Comparison of ENCODE assay signal across 18 cellular contexts in the genomic region with DNA sequence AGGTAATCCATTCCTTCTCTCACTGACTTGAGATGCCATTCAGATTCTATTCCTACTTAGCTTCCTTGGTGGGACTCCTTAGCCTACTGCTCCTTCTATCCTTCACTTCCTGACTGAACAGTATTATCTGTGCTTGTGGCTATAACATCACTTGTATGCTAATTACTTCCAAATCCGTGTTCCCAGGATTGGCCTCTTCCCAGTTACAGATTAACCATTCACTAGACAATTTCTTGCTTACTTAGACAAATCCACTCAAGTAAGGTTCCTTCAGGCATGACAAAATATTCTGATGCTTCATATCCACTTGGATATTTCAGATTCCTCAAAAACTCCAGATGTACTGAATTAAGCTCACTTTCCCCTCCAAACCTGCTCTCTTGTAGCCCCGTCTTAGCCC. TPM values are rescaled to one million over a fixed set of nuclear protein-coding genes. Genes with fewer than 3 reads are reported as not detected.
"Had no signal": no experiment of that assay in that cellular context is flagged by ENCODE, and none has a peak within 500 bp of the region (broad histone marks: within the 10 kb centered on the region; RNA-seq: fewer than 3 reads in every experiment).

No MANE protein-coding gene starts in this region.

- H3K36me3 Mint-ChIP-seq: activated naive CD8-positive, alpha-beta T cell treated with anti-CD3 and anti-CD28 coated beads, Interleukin-2, amount 10 ng/mL, durations not matched to agents 7 days and 5 days; naive thymus-derived CD8-positive, alpha-beta T cell had no signal

- H3K4me3 ChIP-seq: body of pancreas, coronary artery had no signal

- H3K27ac ChIP-seq: body of pancreas, coronary artery, neutrophil had no signal

- H3K36me3 ChIP-seq: neutrophil had no signal

- H3K9me3 Mint-ChIP-seq: activated CD4-positive, alpha-beta memory T cell treated with anti-CD3 and anti-CD28 coated beads, Interleukin-2, amount 10 ng/mL, durations not matched to agents 7 days and 5 days; activated naive CD8-positive, alpha-beta T cell treated with anti-CD3 and anti-CD28 coated beads, Interleukin-2, amount 10 ng/mL, durations not matched to agents 7 days and 5 days; activated T-helper 2 cell treated with anti-CD3 and anti-CD28 coated beads, Interferon-gamma antibody, Interleukin-2, Interleukin-4, amounts not matched to agents 10 μg/mL and 5 μg/mL and 100 μg/mL, durations not matched to agents 14 hours and 24 hours and 36 hours; central memory CD8-positive, alpha-beta T cell; naive thymus-derived CD8-positive, alpha-beta T cell had no signal

- H3K4me3 Mint-ChIP-seq: activated CD4-positive, alpha-beta memory T cell treated with anti-CD3 and anti-CD28 coated beads, Interleukin-2, amount 10 ng/mL, durations not matched to agents 7 days and 5 days; activated naive CD8-positive, alpha-beta T cell treated with anti-CD3 and anti-CD28 coated beads, Interleukin-2, amount 10 ng/mL, durations not matched to agents 7 days and 5 days; central memory CD8-positive, alpha-beta T cell; naive thymus-derived CD8-positive, alpha-beta T cell had no signal

- H3K27ac Mint-ChIP-seq: activated CD4-positive, alpha-beta memory T cell treated with anti-CD3 and anti-CD28 coated beads, Interleukin-2, amount 10 ng/mL, durations not matched to agents 7 days and 5 days; activated naive CD8-positive, alpha-beta T cell treated with anti-CD3 and anti-CD28 coated beads, Interleukin-2, amount 10 ng/mL, durations not matched to agents 7 days and 5 days; activated T-helper 2 cell treated with anti-CD3 and anti-CD28 coated beads, Interferon-gamma antibody, Interleukin-2, Interleukin-4, amounts not matched to agents 10 μg/mL and 5 μg/mL and 100 μg/mL, durations not matched to agents 14 hours and 24 hours and 36 hours had no signal

- H3K27me3 ChIP-seq: body of pancreas had no signal

- H3K9me3 ChIP-seq: body of pancreas, neutrophil had no signal

- H3K4me1 Mint-ChIP-seq: activated CD4-positive, alpha-beta memory T cell treated with anti-CD3 and anti-CD28 coated beads, Interleukin-2, amount 10 ng/mL, durations not matched to agents 7 days and 5 days; activated naive CD8-positive, alpha-beta T cell treated with anti-CD3 and anti-CD28 coated beads, Interleukin-2, amount 10 ng/mL, durations not matched to agents 7 days and 5 days; central memory CD8-positive, alpha-beta T cell; naive thymus-derived CD8-positive, alpha-beta T cell had no signal

- DNase-seq: activated CD4-positive, alpha-beta memory T cell treated with anti-CD3 and anti-CD28 coated beads, Interleukin-2, amount 10 ng/mL, durations not matched to agents 7 days and 5 days; activated CD4-positive, alpha-beta T cell treated with anti-CD3 and anti-CD28 coated beads for 48 hours; activated CD4-positive, CD25-positive, alpha-beta regulatory T cell; activated naive CD4-positive, alpha-beta T cell treated with Interleukin-2 at 50 U/mL for 16 hours; activated naive CD8-positive, alpha-beta T cell treated with anti-CD3 and anti-CD28 coated beads, Interleukin-2, amount 10 ng/mL, durations not matched to agents 7 days and 5 days; activated T-cell treated with anti-CD3 and anti-CD28 coated beads, Interleukin-2, amount 50 U/mL, for 1 hour; body of pancreas; erythroblast; foreskin melanocyte; head of caudate nucleus; naive thymus-derived CD8-positive, alpha-beta T cell; retina; stimulated activated CD8-positive, alpha-beta memory T cell treated with anti-CD3 and anti-CD28 coated beads, Interleukin-4, amount 100 ng/mL, for 48 hours; stimulated activated naive CD4-positive, alpha-beta T cell had no signal

RNA-seq across cellular contexts. Expression of a gene that starts 18.3 kb away (rescaled TPM):
- total RNA-seq: activated naive CD8-positive, alpha-beta T cell treated with anti-CD3 and anti-CD28 coated beads, Interleukin-2, amount 10 ng/mL, durations not matched to agents 7 days and 5 days; naive thymus-derived CD8-positive, alpha-beta T cell had no signal
- polyA plus RNA-seq: naive thymus-derived CD8-positive, alpha-beta T cell had no signal
